1 cellular context compared by ENCODE assay signal in the genomic region with DNA sequence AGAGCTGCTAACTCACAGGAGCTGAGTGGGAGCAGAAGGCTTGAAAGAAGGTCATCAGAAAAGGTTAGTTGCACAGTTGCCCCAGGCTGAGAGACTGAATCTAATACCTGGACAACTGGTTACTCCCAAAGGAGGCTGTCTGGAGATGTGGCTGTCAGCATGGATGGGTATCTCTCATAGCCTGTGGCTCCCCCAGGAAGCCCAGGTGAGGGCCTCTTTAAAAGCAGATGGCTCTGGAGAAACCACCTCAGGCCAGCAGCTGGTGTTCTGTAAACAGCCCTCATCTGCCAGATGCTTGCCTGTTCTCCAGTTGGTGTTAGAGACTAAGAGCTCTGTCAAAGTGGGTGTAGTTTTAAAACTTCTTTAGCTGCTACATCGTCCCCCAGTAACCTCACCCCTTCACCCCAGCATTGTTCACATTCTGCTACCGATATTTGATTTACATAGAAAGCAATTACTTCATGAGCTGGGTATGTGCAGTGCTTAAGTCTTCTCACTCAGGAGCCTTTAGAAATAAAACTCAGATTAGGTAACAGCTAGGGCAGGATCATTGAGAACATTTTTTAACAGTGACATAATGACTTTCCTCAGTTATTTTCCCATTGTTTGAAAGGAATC.
TF ChIP-seq lines count a peak whose summit lies in the region.

No MANE protein-coding gene starts in this region.

TF ChIP-seq in SK-N-SH, 30 proteins besides CTCF, POLR2A, EP300 and RAD21 (continued from another document):
- TF ChIP-seq SIN3A (IDR thresholded peaks at IDR 0.05; ENCODE audit: borderline replicate concordance, low read depth, low read length) = no peak
- TF ChIP-seq, protein P1, sequence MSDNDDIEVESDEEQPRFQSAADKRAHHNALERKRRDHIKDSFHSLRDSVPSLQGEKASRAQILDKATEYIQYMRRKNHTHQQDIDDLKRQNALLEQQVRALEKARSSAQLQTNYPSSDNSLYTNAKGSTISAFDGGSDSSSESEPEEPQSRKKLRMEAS (IDR thresholded peaks at IDR 0.05; ENCODE audit: low read depth) = no peak
TF ChIP-seq in SK-N-SH: peak in this region for 4.
